15 cellular contexts compared by ENCODE assay signal in the genomic region with DNA sequence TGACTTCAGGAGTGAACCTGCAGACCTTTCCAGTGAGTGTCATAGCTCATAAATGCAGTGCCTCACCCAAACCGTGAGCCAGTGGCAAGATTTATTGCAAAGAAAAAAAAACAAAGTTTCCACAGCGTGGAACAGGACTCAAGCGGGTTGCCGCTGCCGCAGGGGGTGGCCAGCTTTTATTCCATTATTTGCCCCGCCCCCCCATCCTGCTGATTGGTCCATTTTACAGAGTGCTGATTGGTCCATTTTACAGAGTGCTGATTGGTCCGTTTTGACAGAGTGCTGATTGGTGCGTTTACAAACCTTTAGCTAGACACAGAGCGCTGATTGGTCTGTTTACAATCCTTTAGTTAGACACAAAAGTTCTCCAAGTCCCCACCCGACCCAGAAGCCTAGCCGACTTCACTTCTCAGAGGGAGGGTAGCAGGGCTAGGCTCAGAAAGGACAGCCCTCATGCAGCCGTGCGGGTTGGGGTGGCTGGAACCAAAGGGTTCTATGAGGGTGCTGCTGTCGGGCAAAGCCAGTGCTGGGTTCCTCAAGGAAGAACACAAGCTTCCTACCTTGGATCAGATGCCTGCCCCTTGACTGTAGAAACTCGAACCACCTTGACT. TPM values are rescaled to one million over a fixed set of nuclear protein-coding genes. Genes with fewer than 3 reads are reported as not detected.
DNase-seq lines count a peak whose midpoint lies in the region; ATAC-seq lines count a peak whose summit lies in the region.
"Had no signal": no experiment of that assay in that cellular context is flagged by ENCODE, and none has a peak within 500 bp of the region (broad histone marks: within the 10 kb centered on the region; RNA-seq: fewer than 3 reads in every experiment).

No MANE protein-coding gene starts in this region.

- no peak overlapping the region; the same call in 1 of the 2 replicates for H3K9ac ChIP-seq in BLaER1

- no peaks in the 10 kb centered on the region; the same call in 1 of the 2 replicates for H3K27me3 ChIP-seq in BLaER1
- H3K27me3 ChIP-seq: uterus had no signal

- CTCF ChIA-PET in activated CD4-positive, alpha-beta T cell treated with anti-CD3 and anti-CD28 coated beads for 36 hours (lab: Charles Lee): interaction anchor here (1.1 to 1.3 kb wide), 2 partner anchors 7 to 9 kb away, joined by 3 to 4 read pairs; no protein-coding TSS in a partner anchor
- CTCF ChIA-PET in activated naive CD4-positive, alpha-beta T cell treated with anti-CD3 and anti-CD28 coated beads, Interleukin-2, amount 10 ng/mL, durations not matched to agents 7 days and 5 days (lab: Charles Lee): interaction anchor here (2.4 kb wide), 1 partner anchor 10 kb away, joined by 9 read pairs; no protein-coding TSS in a partner anchor

- no peak overlapping the region for H3K4me3 ChIP-seq in BLaER1
- H3K4me3 ChIP-seq: uterus had no signal

- no peaks in the 10 kb centered on the region for H3K36me3 ChIP-seq in BLaER1
- H3K36me3 ChIP-seq: uterus had no signal

- no peaks in the 10 kb centered on the region for H3K36me3 Mint-ChIP-seq in activated CD4-positive, alpha-beta T cell treated with anti-CD3 and anti-CD28 coated beads for 36 hours (ENCODE audit: low read depth)
- H3K36me3 Mint-ChIP-seq in activated naive CD4-positive, alpha-beta T cell treated with anti-CD3 and anti-CD28 coated beads, Interleukin-2, amount 10 ng/mL, durations not matched to agents 7 days and 5 days: no peaks in the 10 kb centered on the region

- peak overlapping the region; percentile 63 for H3K4me2 ChIP-seq in BLaER1

- peaks cover 10% of the 10 kb centered on the region for H3K4me1 Mint-ChIP-seq in activated CD4-positive, alpha-beta T cell treated with anti-CD3 and anti-CD28 coated beads for 36 hours
- peaks cover 13% of the 10 kb centered on the region for H3K4me1 Mint-ChIP-seq in activated naive CD4-positive, alpha-beta T cell treated with anti-CD3 and anti-CD28 coated beads, Interleukin-2, amount 10 ng/mL, durations not matched to agents 7 days and 5 days

- intact Hi-C loops in activated CD4-positive, alpha-beta T cell treated with anti-CD3 and anti-CD28 coated beads for 36 hours (cut with DNase I, micrococcal nuclease): no loop called here

- H3K9me3 ChIP-seq in BLaER1: peaks cover 32% of the 10 kb centered on the region
- H3K9me3 ChIP-seq: uterus had no signal

- peak overlapping the region; percentile 57 for H3K4me3 Mint-ChIP-seq in activated CD4-positive, alpha-beta T cell treated with anti-CD3 and anti-CD28 coated beads for 36 hours
- H3K4me3 Mint-ChIP-seq in activated naive CD4-positive, alpha-beta T cell treated with anti-CD3 and anti-CD28 coated beads, Interleukin-2, amount 10 ng/mL, durations not matched to agents 7 days and 5 days: peak overlapping the region; percentile 29
- H3K4me3 Mint-ChIP-seq: nephron had no signal

- no peaks in the 10 kb centered on the region for H4K20me1 ChIP-seq in BLaER1

- peaks cover 42% of the 10 kb centered on the region for H3K4me1 ChIP-seq in BLaER1
- H3K4me1 ChIP-seq: uterus had no signal

- peak; percentile 71 for DNase-seq in activated CD4-positive, alpha-beta T cell treated with anti-CD3 and anti-CD28 coated beads for 36 hours
- peak; percentile 50 for DNase-seq in activated naive CD4-positive, alpha-beta T cell treated with anti-CD3 and anti-CD28 coated beads, Interleukin-2, amount 10 ng/mL, durations not matched to agents 7 days and 5 days
- peak; percentile 14 to 50 (median 37) for DNase-seq in stimulated activated CD4-positive, alpha-beta T cell treated with anti-CD3 and anti-CD28 coated beads, Interleukin-12 subunit alpha, Interleukin-12 subunit beta, amount 100 ng/mL, for 48 hours (ENCODE audit: low read depth in 2 of 3, low spot score in 1 of 3)
- DNase-seq in NK-92 (lab: John Stamatoyannopoulos, UW; ENCODE audit: unreplicated experiment): no peak
- no peak for DNase-seq in NCI-H446 treated with DMSO at 0.1 percent for 48 hours (lab: John Stamatoyannopoulos, UW)
- DNase-seq in midbrain (lab: John Stamatoyannopoulos, UW): no peak
- DNase-seq: ACHN, HCEC 1CT, NCI-H226, uterus had no signal

- H3K27me3 Mint-ChIP-seq in activated CD4-positive, alpha-beta T cell treated with anti-CD3 and anti-CD28 coated beads for 36 hours: peaks cover 23% of the 10 kb centered on the region
- peaks cover 66% of the 10 kb centered on the region for H3K27me3 Mint-ChIP-seq in activated naive CD4-positive, alpha-beta T cell treated with anti-CD3 and anti-CD28 coated beads, Interleukin-2, amount 10 ng/mL, durations not matched to agents 7 days and 5 days

- POLR2A ChIA-PET in activated CD4-positive, alpha-beta T cell treated with anti-CD3 and anti-CD28 coated beads for 36 hours (lab: Charles Lee): no interaction called here

- ATAC-seq in activated CD4-positive, alpha-beta T cell treated with anti-CD3 and anti-CD28 coated beads for 36 hours: peak; percentile 48
- no peak for ATAC-seq in GM18868 (IDR thresholded peaks at IDR 0.05; ENCODE audit: unreplicated experiment)
- ATAC-seq: sciatic nerve had no signal

- no peak overlapping the region for H3K27ac Mint-ChIP-seq in activated CD4-positive, alpha-beta T cell treated with anti-CD3 and anti-CD28 coated beads for 36 hours
- H3K27ac Mint-ChIP-seq in activated naive CD4-positive, alpha-beta T cell treated with anti-CD3 and anti-CD28 coated beads, Interleukin-2, amount 10 ng/mL, durations not matched to agents 7 days and 5 days: no peak overlapping the region
- H3K27ac Mint-ChIP-seq: activated T-cell treated with anti-CD3 and anti-CD28 coated beads, Interleukin-2, amount 50 U/mL, for 72 hours; nephron had no signal

- no peaks in the 10 kb centered on the region for H3K9me3 Mint-ChIP-seq in activated CD4-positive, alpha-beta T cell treated with anti-CD3 and anti-CD28 coated beads for 36 hours (ENCODE audit: low read depth)
- no peaks in the 10 kb centered on the region for H3K9me3 Mint-ChIP-seq in activated naive CD4-positive, alpha-beta T cell treated with anti-CD3 and anti-CD28 coated beads, Interleukin-2, amount 10 ng/mL, durations not matched to agents 7 days and 5 days
- H3K9me3 Mint-ChIP-seq: activated T-cell treated with anti-CD3 and anti-CD28 coated beads, Interleukin-2, amount 50 U/mL, for 72 hours; nephron had no signal

- H3K27ac ChIP-seq in BLaER1: no peak overlapping the region
- H3K27ac ChIP-seq: uterus had no signal

RNA-seq across cellular contexts. Expression of a gene that starts 9.2 kb away (rescaled TPM):
- total RNA-seq in activated CD4-positive, alpha-beta T cell treated with anti-CD3 and anti-CD28 coated beads for 36 hours: 10 to 100 TPM; 10.3 to 13.3 TPM

Comparison
In these comparisons a context has a peak if more than half of its experiments do, and no peak if none do; other contexts are left out.
1. DNase-seq: peak in activated CD4-positive, alpha-beta T cell treated with anti-CD3 and anti-CD28 coated beads for 36 hours (single experiment), activated naive CD4-positive, alpha-beta T cell treated with anti-CD3 and anti-CD28 coated beads, Interleukin-2, amount 10 ng/mL, durations not matched to agents 7 days and 5 days (single experiment) and stimulated activated CD4-positive, alpha-beta T cell treated with anti-CD3 and anti-CD28 coated beads, Interleukin-12 subunit alpha, Interleukin-12 subunit beta, amount 100 ng/mL, for 48 hours (3 of 3); none in NK-92 (single experiment), NCI-H446 treated with DMSO at 0.1 percent for 48 hours (single experiment) and midbrain (single experiment).